ENCODE assay signal across 8 cellular contexts in genomic region chr15:91055548-91056331, GRCh38. TPM values are rescaled to one million over a fixed set of nuclear protein-coding genes. Genes with fewer than 3 reads are reported as not detected.
DNase-seq lines count a peak whose midpoint lies in the region; ATAC-seq and TF ChIP-seq lines count a peak whose summit lies in the region.

No MANE protein-coding gene starts in this region.

- peaks cover 44% of the 10 kb centered on the region for H3K27me3 Mint-ChIP-seq in activated CD4-positive, alpha-beta T cell treated with anti-CD3 and anti-CD28 coated beads for 36 hours

- intact Hi-C loops in activated CD4-positive, alpha-beta T cell treated with anti-CD3 and anti-CD28 coated beads for 36 hours (cut with DNase I, micrococcal nuclease) = loop anchor here (1.0 to 2.0 kb wide), 4 partner anchors 89 to 216 kb away; no protein-coding TSS in a partner anchor
- intact Hi-C loops in posterior cingulate gyrus (cut with DNase I) = loop anchor here (1.0 to 10.0 kb wide), 3 partner anchors 89 to 216 kb away; no protein-coding TSS in a partner anchor

- POLR2A ChIA-PET in activated CD4-positive, alpha-beta T cell treated with anti-CD3 and anti-CD28 coated beads for 36 hours (lab: Charles Lee) = interaction anchor here (1.0 kb wide), 1 partner anchor 216 kb away, joined by 3 read pairs; no protein-coding TSS in a partner anchor

- no peaks in the 10 kb centered on the region for H3K36me3 Mint-ChIP-seq in activated CD4-positive, alpha-beta T cell treated with anti-CD3 and anti-CD28 coated beads for 36 hours (ENCODE audit: low read depth)
- no peaks in the 10 kb centered on the region for H3K36me3 Mint-ChIP-seq in activated naive CD4-positive, alpha-beta T cell treated with anti-CD3 and anti-CD28 coated beads, Interleukin-2, amount 50 U/mL, for 72 hours

- H3K79me2 ChIP-seq in KMS-11 (ENCODE audit: insufficient read depth, low read depth) = no peaks in the 10 kb centered on the region
- no peaks in the 10 kb centered on the region for H3K79me2 ChIP-seq in OCI-LY3 (ENCODE audit: low read length)

- H3K36me3 ChIP-seq in KMS-11 (ENCODE audit: insufficient read depth) (no peaks in the 10 kb centered on the region), OCI-LY3 (replicated peaks; ENCODE audit: low read depth, low read length) (no peaks in the 10 kb centered on the region)

- H3K4me3 ChIP-seq in KMS-11 (IDR thresholded peaks at IDR 0.05; ENCODE audit: insufficient read depth, low read depth, low read length) = no peak overlapping the region
- peak overlapping the region; percentile 59 for H3K4me3 ChIP-seq in OCI-LY3 (ENCODE audit: low read length)

- CTCF ChIA-PET in activated CD4-positive, alpha-beta T cell treated with anti-CD3 and anti-CD28 coated beads for 36 hours (lab: Charles Lee) = interaction anchor here (0.6 to 5.1 kb wide), 27 partner anchors 8 to 1758 kb away, joined by 3 to 91 read pairs (median 3); partner anchors contain the start of genes RCCD1 and SV2B

- H3K27me3 ChIP-seq in KMS-11 (ENCODE audit: insufficient read depth, low read depth) (no peaks in the 10 kb centered on the region), OCI-LY3 (ENCODE audit: low read depth, low read length) (peaks cover 47% of the 10 kb centered on the region)

- no peak overlapping the region for H3K9ac ChIP-seq in KMS-11
- H3K9ac ChIP-seq in OCI-LY3 (ENCODE audit: low read length) = no peak overlapping the region

- peak; percentile 42 for ATAC-seq in activated CD4-positive, alpha-beta T cell treated with anti-CD3 and anti-CD28 coated beads for 36 hours
- ATAC-seq in activated naive CD4-positive, alpha-beta T cell treated with anti-CD3 and anti-CD28 coated beads, Interleukin-2, amount 50 U/mL, for 72 hours = peak; percentile 37 to 67
- ATAC-seq in HG02642 (IDR thresholded peaks at IDR 0.05; ENCODE audit: poor library complexity, unreplicated experiment) = no peak

- peak; percentile 87 for TF ChIP-seq CTCF in KMS-11 (conservative IDR thresholded peaks at IDR 0.05; ENCODE audit: low read depth, low read length)
- peak; percentile 96 for TF ChIP-seq CTCF in OCI-LY3 (IDR thresholded peaks at IDR 0.05; ENCODE audit: low read depth, low read length)

- H3K4me3 Mint-ChIP-seq in activated CD4-positive, alpha-beta T cell treated with anti-CD3 and anti-CD28 coated beads for 36 hours = no peak overlapping the region

- H3K27ac Mint-ChIP-seq in activated CD4-positive, alpha-beta T cell treated with anti-CD3 and anti-CD28 coated beads for 36 hours = no peak overlapping the region
- H3K27ac Mint-ChIP-seq in activated naive CD4-positive, alpha-beta T cell treated with anti-CD3 and anti-CD28 coated beads, Interleukin-2, amount 50 U/mL, for 72 hours = no peak overlapping the region

- H3K4me2 ChIP-seq in KMS-11 (no peak overlapping the region), OCI-LY3 (ENCODE audit: low read length) (peak overlapping the region; percentile 66)

- peak; percentile 61 for DNase-seq in activated CD4-positive, alpha-beta T cell treated with anti-CD3 and anti-CD28 coated beads for 36 hours
- no peak for DNase-seq in activated CD4-positive, alpha-beta T cell treated with anti-CD3 and anti-CD28 coated beads for 1 hour
- DNase-seq in activated naive CD4-positive, alpha-beta T cell treated with anti-CD3 and anti-CD28 coated beads, Interleukin-2, amount 50 U/mL, for 72 hours (ENCODE audit: low spot score in 2 of 2) = peak in 1 of 2 donors; percentile 53
- DNase-seq in glomerular endothelial cell (ENCODE audit: extremely low read depth, low read depth, low spot score) = peak; percentile 10
- peak; percentile 59 to 96 (median 76) for DNase-seq in posterior cingulate gyrus

- H3K4me1 Mint-ChIP-seq in activated CD4-positive, alpha-beta T cell treated with anti-CD3 and anti-CD28 coated beads for 36 hours = no peaks in the 10 kb centered on the region

- H3K4me1 ChIP-seq in KMS-11 (ENCODE audit: low read depth, poor library complexity, severe bottlenecking) (no peaks in the 10 kb centered on the region), OCI-LY3 (ENCODE audit: low read length) (no peaks in the 10 kb centered on the region)

- no peaks in the 10 kb centered on the region for H3K9me3 ChIP-seq in OCI-LY3 (ENCODE audit: insufficient read depth, low read length)

- H2AFZ ChIP-seq in KMS-11 (ENCODE audit: low read depth) = no peak overlapping the region
- peak overlapping the region; percentile 74 for H2AFZ ChIP-seq in OCI-LY3 (ENCODE audit: low read depth, low read length)

- H3K27ac ChIP-seq in KMS-11 (no peak overlapping the region), OCI-LY3 (ENCODE audit: low read length) (no peak overlapping the region)

- no peaks in the 10 kb centered on the region for H3K9me3 Mint-ChIP-seq in activated CD4-positive, alpha-beta T cell treated with anti-CD3 and anti-CD28 coated beads for 36 hours (ENCODE audit: low read depth)
- no peaks in the 10 kb centered on the region for H3K9me3 Mint-ChIP-seq in activated naive CD4-positive, alpha-beta T cell treated with anti-CD3 and anti-CD28 coated beads, Interleukin-2, amount 50 U/mL, for 72 hours

- H4K20me1 ChIP-seq in KMS-11 (ENCODE audit: insufficient read depth) = no peaks in the 10 kb centered on the region
- no peaks in the 10 kb centered on the region for H4K20me1 ChIP-seq in OCI-LY3 (ENCODE audit: insufficient read depth, low read length)

RNA-seq across cellular contexts. Expression of gene VPS33B, which starts 33.3 kb away (rescaled TPM):
- total RNA-seq in activated CD4-positive, alpha-beta T cell treated with anti-CD3 and anti-CD28 coated beads for 36 hours = 10 to 100 TPM; 22.8 to 25.9 TPM
- total RNA-seq in activated naive CD4-positive, alpha-beta T cell treated with anti-CD3 and anti-CD28 coated beads, Interleukin-2, amount 50 U/mL, for 72 hours = 10 to 100 TPM; 22.2 to 34.4 TPM
- total RNA-seq in glomerular endothelial cell = 7.0 and 9.3 TPM in 2 replicates

RNA-seq across cellular contexts. Expression of gene SV2B, which starts 44.3 kb away (rescaled TPM):
- under 1 TPM; 0.05 TPM for total RNA-seq in activated CD4-positive, alpha-beta T cell treated with anti-CD3 and anti-CD28 coated beads for 36 hours
- under 1 TPM; 0.12 to 0.20 TPM for total RNA-seq in activated naive CD4-positive, alpha-beta T cell treated with anti-CD3 and anti-CD28 coated beads, Interleukin-2, amount 50 U/mL, for 72 hours
- 9.9 and 28.6 TPM in 2 replicates for total RNA-seq in glomerular endothelial cell
